In genomic region chr12:32273712-32274111, GRCh38 we compare ENCODE assay signal across 9 cellular contexts.
DNase-seq lines count a peak whose midpoint lies in the region; ATAC-seq, FAIRE-seq and TF ChIP-seq lines count a peak whose summit lies in the region.
"Had no signal": no experiment of that assay in that cellular context is flagged by ENCODE, and none has a peak within 500 bp of the region (broad histone marks: within the 10 kb centered on the region; RNA-seq: fewer than 3 reads in every experiment).

No MANE protein-coding gene starts in this region.

- no peaks in the 10 kb centered on the region for H3K27me3 Mint-ChIP-seq in natural killer cell treated with Interleukin-12 subunit alpha and Interleukin-12 subunit beta and Interleukin-15 and Interleukin-18, amount 100 ng/mL, for 72 hours

- H3K4me3 Mint-ChIP-seq in natural killer cell treated with Interleukin-12 subunit alpha and Interleukin-12 subunit beta and Interleukin-15 and Interleukin-18, amount 100 ng/mL, for 72 hours = peak overlapping the region; percentile 40

- H3K27ac ChIP-seq in C4-2B = peak overlapping the region; percentile 8

- ATAC-seq in HG03196 (IDR thresholded peaks at IDR 0.05; ENCODE audit: unreplicated experiment) = peak; percentile 67
- ATAC-seq in natural killer cell treated with Interleukin-12 subunit alpha and Interleukin-12 subunit beta and Interleukin-15 and Interleukin-18, amount 100 ng/mL, for 72 hours = peak; percentile 70 to 73

- H3K36me3 Mint-ChIP-seq in natural killer cell treated with Interleukin-12 subunit alpha and Interleukin-12 subunit beta and Interleukin-15 and Interleukin-18, amount 100 ng/mL, for 72 hours = no peaks in the 10 kb centered on the region

- peak; percentile 27 for DNase-seq in GM19240 (ENCODE audit: insufficient read length, low spot score)
- DNase-seq in activated CD8-positive, alpha-beta memory T cell treated with anti-CD3 and anti-CD28 coated beads for 1 hour (ENCODE audit: extremely low read depth in 1 of 2, low read depth in 1 of 2) = peak; percentile 16 to 19
- peak; percentile 61 for DNase-seq in natural killer cell treated with Interleukin-12 subunit alpha and Interleukin-12 subunit beta and Interleukin-15 and Interleukin-18, amount 100 ng/mL, for 72 hours (ENCODE audit: low spot score)
- no peak for DNase-seq in kidney glomerular epithelial cell (lab: John Stamatoyannopoulos, UW)
- no peak for DNase-seq in Ammon's horn (ENCODE audit: low spot score)
- no peak for DNase-seq in RCC 7860 (ENCODE audit: low spot score)

- peaks cover 12 to 14% of the 10 kb centered on the region in 2 donors for H3K4me1 Mint-ChIP-seq in natural killer cell treated with Interleukin-12 subunit alpha and Interleukin-12 subunit beta and Interleukin-15 and Interleukin-18, amount 100 ng/mL, for 72 hours (ENCODE audit: low read depth in 2 of 2)

- H3K9me3 Mint-ChIP-seq in natural killer cell treated with Interleukin-12 subunit alpha and Interleukin-12 subunit beta and Interleukin-15 and Interleukin-18, amount 100 ng/mL, for 72 hours = no peaks in the 10 kb centered on the region

- TF ChIP-seq CTCF in C4-2B (conservative IDR thresholded peaks at IDR 0.05) = no peak

- peak overlapping the region; percentile 32 to 85 for H3K27ac Mint-ChIP-seq in natural killer cell treated with Interleukin-12 subunit alpha and Interleukin-12 subunit beta and Interleukin-15 and Interleukin-18, amount 100 ng/mL, for 72 hours

- FAIRE-seq in RCC 7860 (lab: Jason Lieb, UNC) = no peak
- FAIRE-seq: endothelial cell of umbilical vein had no signal

Comparison
In these comparisons a context has a peak if more than half of its experiments do, and no peak if none do; other contexts are left out.
1. DNase-seq: peak in GM19240 (single experiment), activated CD8-positive, alpha-beta memory T cell treated with anti-CD3 and anti-CD28 coated beads for 1 hour (2 of 2) and natural killer cell treated with Interleukin-12 subunit alpha and Interleukin-12 subunit beta and Interleukin-15 and Interleukin-18, amount 100 ng/mL, for 72 hours (single experiment); none in kidney glomerular epithelial cell (single experiment), Ammon's horn (single experiment) and RCC 7860 (single experiment).